ENCODE assay signal across 1 cellular context in the genomic region with DNA sequence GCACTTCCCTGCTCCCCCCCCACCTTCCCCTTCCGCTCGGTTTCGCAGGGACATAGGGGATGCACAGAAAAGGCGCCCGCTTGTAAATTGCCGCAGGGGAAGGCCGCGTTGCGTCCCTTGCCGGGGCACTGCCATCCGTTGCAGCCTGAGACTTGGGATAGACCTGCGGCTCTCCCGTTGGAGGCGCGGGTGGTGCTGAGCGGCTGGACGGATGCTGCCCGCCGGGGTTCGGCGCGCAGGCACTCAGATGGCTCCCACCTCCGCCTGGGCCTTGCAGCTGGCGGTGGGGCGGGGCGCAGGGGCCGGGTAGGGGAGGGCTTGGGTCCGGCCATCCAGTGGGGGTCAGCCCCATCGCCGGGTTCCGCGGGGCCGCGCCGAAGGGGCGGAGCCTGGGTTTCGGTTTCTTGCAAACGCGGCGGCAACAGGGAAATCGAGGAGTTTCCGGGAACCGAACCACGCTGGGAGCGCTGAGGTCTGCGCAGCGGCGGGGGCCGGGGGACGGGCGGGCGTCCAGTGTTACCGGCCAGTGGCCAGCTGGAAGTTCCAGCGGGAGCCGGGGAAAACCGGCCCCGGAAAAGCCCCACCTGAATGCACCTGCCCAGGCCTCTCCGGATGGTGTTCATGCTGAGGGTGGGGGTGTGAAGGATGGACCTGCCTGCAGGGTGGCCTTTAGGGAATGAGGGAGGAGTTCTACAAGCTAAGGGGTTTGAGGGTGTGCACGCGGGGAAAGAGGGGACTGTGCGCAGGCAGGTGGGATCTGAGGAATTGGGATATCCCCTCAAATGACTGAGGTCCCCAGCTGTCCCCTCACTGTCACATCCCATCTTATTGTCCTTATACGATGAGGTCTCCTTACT.
TF ChIP-seq lines count a peak whose summit lies in the region.

No MANE protein-coding gene starts in this region.

TF ChIP-seq in HepG2, 621 proteins besides CTCF, POLR2A, EP300 and RAD21 (continued from another document and continues in another):
- TF ChIP-seq ZNF839 (CRISPR knock-in tag; IDR thresholded peaks at IDR 0.05; ENCODE audit: borderline replicate concordance) (0 out of 2 replicates have a peak, but pooled peaks have one; percentile 21), NFYC (CRISPR knock-in tag; IDR thresholded peaks at IDR 0.05) (no peak), ZNF614 (CRISPR knock-in tag; IDR thresholded peaks at IDR 0.05; ENCODE audit: borderline replicate concordance) (no peak), HNF4A (CRISPR knock-in tag; IDR thresholded peaks at IDR 0.05) (no peak), SRSF4 (IDR thresholded peaks at IDR 0.05; ENCODE audit: low read depth, low read length, poor library complexity, severe bottlenecking) (no peak), ZNF605 (CRISPR knock-in tag; IDR thresholded peaks at IDR 0.05) (peak; percentile 89), DNMT3B (CRISPR knock-in tag; conservative IDR thresholded peaks at IDR 0.05) (no peak), MAFF (IDR thresholded peaks at IDR 0.05; ENCODE audit: low read depth, low read length) (no peak), KLF16 (CRISPR knock-in tag; IDR thresholded peaks at IDR 0.05) (peak in 1 of 2 experiments; percentile 16; a peak in 1 of 4 replicates), ZNF747 (CRISPR knock-in tag; IDR thresholded peaks at IDR 0.05; ENCODE audit: borderline replicate concordance) (peak; percentile 77; the same call in 1 of the 2 replicates), CBFB (CRISPR knock-in tag; IDR thresholded peaks at IDR 0.05) (0 out of 2 replicates have a peak, but pooled peaks have one; percentile 10), CENPX (CRISPR knock-in tag; IDR thresholded peaks at IDR 0.05) (no peak), GABPA (IDR thresholded peaks at IDR 0.05; ENCODE audit: low read depth, low read length) (no peak), GABPA (CRISPR knock-in tag; IDR thresholded peaks at IDR 0.05; ENCODE audit: low read depth) (no peak), ZSCAN20 (CRISPR knock-in tag; IDR thresholded peaks at IDR 0.05; ENCODE audit: borderline replicate concordance) (peak; percentile 43; the same call in 1 of the 2 replicates), ZNF44 (CRISPR knock-in tag; IDR thresholded peaks at IDR 0.05) (no peak), ZFP90 (CRISPR knock-in tag; IDR thresholded peaks at IDR 0.05; ENCODE audit: borderline replicate concordance) (0 out of 2 replicates have a peak, but pooled peaks have one; percentile 42), PHF21A (CRISPR knock-in tag; IDR thresholded peaks at IDR 0.05) (0 out of 2 replicates have a peak, but pooled peaks have one; percentile 44), FOSL1 (CRISPR knock-in tag; IDR thresholded peaks at IDR 0.05; ENCODE audit: borderline replicate concordance) (no peak), ZEB1 (IDR thresholded peaks at IDR 0.05; ENCODE audit: insufficient replicate concordance, low read depth) (no peak), ZMYM4 (CRISPR knock-in tag; IDR thresholded peaks at IDR 0.05) (peak; percentile 52; the same call in 1 of the 2 replicates), RXRA (CRISPR knock-in tag; IDR thresholded peaks at IDR 0.05) (no peak; the same call in 1 of the 2 replicates), KDM5A (IDR thresholded peaks at IDR 0.05; ENCODE audit: borderline replicate concordance, low read length) (peak; percentile 55; the same call in 1 of the 2 replicates), ADNP (CRISPR knock-in tag; IDR thresholded peaks at IDR 0.05) (0 out of 2 replicates have a peak, but pooled peaks have one; percentile 0), ZBTB38 (CRISPR knock-in tag; IDR thresholded peaks at IDR 0.05) (no peak), ZNF124 (CRISPR knock-in tag; IDR thresholded peaks at IDR 0.05) (no peak)
- TF ChIP-seq, protein P1, sequence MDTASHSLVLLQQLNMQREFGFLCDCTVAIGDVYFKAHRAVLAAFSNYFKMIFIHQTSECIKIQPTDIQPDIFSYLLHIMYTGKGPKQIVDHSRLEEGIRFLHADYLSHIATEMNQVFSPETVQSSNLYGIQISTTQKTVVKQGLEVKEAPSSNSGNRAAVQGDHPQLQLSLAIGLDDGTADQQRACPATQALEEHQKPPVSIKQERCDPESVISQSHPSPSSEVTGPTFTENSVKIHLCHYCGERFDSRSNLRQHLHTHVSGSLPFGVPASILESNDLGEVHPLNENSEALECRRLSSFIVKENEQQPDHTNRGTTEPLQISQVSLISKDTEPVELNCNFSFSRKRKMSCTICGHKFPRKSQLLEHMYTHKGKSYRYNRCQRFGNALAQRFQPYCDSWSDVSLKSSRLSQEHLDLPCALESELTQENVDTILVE (CRISPR knock-in tag; IDR thresholded peaks at IDR 0.05): no peak
- TF ChIP-seq, protein P2, sequence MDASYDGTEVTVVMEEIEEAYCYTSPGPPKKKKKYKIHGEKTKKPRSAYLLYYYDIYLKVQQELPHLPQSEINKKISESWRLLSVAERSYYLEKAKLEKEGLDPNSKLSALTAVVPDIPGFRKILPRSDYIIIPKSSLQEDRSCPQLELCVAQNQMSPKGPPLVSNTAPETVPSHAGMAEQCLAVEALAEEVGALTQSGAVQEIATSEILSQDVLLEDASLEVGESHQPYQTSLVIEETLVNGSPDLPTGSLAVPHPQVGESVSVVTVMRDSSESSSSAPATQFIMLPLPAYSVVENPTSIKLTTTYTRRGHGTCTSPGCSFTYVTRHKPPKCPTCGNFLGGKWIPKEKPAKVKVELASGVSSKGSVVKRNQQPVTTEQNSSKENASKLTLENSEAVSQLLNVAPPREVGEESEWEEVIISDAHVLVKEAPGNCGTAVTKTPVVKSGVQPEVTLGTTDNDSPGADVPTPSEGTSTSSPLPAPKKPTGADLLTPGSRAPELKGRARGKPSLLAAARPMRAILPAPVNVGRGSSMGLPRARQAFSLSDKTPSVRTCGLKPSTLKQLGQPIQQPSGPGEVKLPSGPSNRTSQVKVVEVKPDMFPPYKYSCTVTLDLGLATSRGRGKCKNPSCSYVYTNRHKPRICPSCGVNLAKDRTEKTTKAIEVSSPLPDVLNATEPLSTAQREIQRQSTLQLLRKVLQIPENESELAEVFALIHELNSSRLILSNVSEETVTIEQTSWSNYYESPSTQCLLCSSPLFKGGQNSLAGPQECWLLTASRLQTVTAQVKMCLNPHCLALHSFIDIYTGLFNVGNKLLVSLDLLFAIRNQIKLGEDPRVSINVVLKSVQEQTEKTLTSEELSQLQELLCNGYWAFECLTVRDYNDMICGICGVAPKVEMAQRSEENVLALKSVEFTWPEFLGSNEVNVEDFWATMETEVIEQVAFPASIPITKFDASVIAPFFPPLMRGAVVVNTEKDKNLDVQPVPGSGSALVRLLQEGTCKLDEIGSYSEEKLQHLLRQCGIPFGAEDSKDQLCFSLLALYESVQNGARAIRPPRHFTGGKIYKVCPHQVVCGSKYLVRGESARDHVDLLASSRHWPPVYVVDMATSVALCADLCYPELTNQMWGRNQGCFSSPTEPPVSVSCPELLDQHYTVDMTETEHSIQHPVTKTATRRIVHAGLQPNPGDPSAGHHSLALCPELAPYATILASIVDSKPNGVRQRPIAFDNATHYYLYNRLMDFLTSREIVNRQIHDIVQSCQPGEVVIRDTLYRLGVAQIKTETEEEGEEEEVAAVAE (CRISPR knock-in tag; IDR thresholded peaks at IDR 0.05; ENCODE audit: borderline replicate concordance): no peak
- TF ChIP-seq, protein P3, sequence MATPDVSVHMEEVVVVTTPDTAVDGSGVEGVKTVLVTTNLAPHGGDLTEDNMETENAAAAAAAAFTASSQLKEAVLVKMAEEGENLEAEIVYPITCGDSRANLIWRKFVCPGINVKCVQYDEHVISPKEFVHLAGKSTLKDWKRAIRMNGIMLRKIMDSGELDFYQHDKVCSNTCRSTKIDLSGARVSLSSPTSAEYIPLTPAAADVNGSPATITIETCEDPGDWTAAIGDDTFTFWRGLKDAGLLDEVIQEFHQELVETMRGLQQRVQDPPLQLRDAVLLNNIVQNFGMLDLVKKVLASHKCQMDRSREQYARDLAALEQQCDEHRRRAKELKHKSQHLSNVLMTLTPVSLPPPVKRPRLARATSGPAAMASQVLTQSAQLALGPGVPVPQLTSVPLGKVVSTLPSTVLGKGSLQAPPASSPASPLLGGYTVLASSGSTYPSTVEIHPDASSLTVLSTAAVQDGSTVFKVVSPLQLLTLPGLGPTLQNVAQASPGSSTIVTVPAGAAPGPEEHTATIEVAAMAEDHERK (CRISPR knock-in tag; IDR thresholded peaks at IDR 0.05; ENCODE audit: low read depth): no peak
- TF ChIP-seq, protein P4, sequence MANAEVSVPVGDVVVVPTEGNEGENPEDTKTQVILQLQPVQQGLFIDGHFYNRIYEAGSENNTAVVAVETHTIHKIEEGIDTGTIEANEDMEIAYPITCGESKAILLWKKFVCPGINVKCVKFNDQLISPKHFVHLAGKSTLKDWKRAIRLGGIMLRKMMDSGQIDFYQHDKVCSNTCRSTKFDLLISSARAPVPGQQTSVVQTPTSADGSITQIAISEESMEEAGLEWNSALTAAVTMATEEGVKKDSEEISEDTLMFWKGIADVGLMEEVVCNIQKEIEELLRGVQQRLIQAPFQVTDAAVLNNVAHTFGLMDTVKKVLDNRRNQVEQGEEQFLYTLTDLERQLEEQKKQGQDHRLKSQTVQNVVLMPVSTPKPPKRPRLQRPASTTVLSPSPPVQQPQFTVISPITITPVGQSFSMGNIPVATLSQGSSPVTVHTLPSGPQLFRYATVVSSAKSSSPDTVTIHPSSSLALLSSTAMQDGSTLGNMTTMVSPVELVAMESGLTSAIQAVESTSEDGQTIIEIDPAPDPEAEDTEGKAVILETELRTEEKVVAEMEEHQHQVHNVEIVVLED (CRISPR knock-in tag; IDR thresholded peaks at IDR 0.05; ENCODE audit: borderline replicate concordance): no peak
- TF ChIP-seq, protein P5, sequence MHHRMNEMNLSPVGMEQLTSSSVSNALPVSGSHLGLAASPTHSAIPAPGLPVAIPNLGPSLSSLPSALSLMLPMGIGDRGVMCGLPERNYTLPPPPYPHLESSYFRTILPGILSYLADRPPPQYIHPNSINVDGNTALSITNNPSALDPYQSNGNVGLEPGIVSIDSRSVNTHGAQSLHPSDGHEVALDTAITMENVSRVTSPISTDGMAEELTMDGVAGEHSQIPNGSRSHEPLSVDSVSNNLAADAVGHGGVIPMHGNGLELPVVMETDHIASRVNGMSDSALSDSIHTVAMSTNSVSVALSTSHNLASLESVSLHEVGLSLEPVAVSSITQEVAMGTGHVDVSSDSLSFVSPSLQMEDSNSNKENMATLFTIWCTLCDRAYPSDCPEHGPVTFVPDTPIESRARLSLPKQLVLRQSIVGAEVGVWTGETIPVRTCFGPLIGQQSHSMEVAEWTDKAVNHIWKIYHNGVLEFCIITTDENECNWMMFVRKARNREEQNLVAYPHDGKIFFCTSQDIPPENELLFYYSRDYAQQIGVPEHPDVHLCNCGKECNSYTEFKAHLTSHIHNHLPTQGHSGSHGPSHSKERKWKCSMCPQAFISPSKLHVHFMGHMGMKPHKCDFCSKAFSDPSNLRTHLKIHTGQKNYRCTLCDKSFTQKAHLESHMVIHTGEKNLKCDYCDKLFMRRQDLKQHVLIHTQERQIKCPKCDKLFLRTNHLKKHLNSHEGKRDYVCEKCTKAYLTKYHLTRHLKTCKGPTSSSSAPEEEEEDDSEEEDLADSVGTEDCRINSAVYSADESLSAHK (CRISPR knock-in tag; IDR thresholded peaks at IDR 0.05; ENCODE audit: borderline replicate concordance): no peak
- TF ChIP-seq, protein P6, sequence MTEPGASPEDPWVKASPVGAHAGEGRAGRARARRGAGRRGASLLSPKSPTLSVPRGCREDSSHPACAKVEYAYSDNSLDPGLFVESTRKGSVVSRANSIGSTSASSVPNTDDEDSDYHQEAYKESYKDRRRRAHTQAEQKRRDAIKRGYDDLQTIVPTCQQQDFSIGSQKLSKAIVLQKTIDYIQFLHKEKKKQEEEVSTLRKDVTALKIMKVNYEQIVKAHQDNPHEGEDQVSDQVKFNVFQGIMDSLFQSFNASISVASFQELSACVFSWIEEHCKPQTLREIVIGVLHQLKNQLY (CRISPR knock-in tag; IDR thresholded peaks at IDR 0.05): no peak
- TF ChIP-seq, protein P7, sequence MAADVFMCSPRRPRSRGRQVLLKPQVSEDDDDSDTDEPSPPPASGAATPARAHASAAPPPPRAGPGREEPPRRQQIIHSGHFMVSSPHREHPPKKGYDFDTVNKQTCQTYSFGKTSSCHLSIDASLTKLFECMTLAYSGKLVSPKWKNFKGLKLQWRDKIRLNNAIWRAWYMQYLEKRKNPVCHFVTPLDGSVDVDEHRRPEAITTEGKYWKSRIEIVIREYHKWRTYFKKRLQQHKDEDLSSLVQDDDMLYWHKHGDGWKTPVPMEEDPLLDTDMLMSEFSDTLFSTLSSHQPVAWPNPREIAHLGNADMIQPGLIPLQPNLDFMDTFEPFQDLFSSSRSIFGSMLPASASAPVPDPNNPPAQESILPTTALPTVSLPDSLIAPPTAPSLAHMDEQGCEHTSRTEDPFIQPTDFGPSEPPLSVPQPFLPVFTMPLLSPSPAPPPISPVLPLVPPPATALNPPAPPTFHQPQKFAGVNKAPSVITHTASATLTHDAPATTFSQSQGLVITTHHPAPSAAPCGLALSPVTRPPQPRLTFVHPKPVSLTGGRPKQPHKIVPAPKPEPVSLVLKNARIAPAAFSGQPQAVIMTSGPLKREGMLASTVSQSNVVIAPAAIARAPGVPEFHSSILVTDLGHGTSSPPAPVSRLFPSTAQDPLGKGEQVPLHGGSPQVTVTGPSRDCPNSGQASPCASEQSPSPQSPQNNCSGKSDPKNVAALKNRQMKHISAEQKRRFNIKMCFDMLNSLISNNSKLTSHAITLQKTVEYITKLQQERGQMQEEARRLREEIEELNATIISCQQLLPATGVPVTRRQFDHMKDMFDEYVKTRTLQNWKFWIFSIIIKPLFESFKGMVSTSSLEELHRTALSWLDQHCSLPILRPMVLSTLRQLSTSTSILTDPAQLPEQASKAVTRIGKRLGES (CRISPR knock-in tag; IDR thresholded peaks at IDR 0.05; ENCODE audit: borderline replicate concordance): no peak
- TF ChIP-seq, protein P8, sequence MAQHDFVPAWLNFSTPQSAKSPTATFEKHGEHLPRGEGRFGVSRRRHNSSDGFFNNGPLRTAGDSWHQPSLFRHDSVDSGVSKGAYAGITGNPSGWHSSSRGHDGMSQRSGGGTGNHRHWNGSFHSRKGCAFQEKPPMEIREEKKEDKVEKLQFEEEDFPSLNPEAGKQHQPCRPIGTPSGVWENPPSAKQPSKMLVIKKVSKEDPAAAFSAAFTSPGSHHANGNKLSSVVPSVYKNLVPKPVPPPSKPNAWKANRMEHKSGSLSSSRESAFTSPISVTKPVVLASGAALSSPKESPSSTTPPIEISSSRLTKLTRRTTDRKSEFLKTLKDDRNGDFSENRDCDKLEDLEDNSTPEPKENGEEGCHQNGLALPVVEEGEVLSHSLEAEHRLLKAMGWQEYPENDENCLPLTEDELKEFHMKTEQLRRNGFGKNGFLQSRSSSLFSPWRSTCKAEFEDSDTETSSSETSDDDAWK (CRISPR knock-in tag; IDR thresholded peaks at IDR 0.05): no peak
- TF ChIP-seq, protein P9, sequence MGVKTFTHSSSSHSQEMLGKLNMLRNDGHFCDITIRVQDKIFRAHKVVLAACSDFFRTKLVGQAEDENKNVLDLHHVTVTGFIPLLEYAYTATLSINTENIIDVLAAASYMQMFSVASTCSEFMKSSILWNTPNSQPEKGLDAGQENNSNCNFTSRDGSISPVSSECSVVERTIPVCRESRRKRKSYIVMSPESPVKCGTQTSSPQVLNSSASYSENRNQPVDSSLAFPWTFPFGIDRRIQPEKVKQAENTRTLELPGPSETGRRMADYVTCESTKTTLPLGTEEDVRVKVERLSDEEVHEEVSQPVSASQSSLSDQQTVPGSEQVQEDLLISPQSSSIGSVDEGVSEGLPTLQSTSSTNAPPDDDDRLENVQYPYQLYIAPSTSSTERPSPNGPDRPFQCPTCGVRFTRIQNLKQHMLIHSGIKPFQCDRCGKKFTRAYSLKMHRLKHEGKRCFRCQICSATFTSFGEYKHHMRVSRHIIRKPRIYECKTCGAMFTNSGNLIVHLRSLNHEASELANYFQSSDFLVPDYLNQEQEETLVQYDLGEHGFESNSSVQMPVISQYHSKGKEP (CRISPR knock-in tag; IDR thresholded peaks at IDR 0.05): no peak
- TF ChIP-seq, protein P10, sequence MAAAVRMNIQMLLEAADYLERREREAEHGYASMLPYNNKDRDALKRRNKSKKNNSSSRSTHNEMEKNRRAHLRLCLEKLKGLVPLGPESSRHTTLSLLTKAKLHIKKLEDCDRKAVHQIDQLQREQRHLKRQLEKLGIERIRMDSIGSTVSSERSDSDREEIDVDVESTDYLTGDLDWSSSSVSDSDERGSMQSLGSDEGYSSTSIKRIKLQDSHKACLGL (CRISPR knock-in tag; IDR thresholded peaks at IDR 0.05): 0 out of 2 replicates have a peak, but pooled peaks have one; percentile 50
